Comparison of ENCODE assay signal across 9 cellular contexts in genomic region chr16:59210955-59211541, GRCh38.
DNase-seq lines count a peak whose midpoint lies in the region; ATAC-seq and TF ChIP-seq lines count a peak whose summit lies in the region.
"Had no signal": no experiment of that assay in that cellular context is flagged by ENCODE, and none has a peak within 500 bp of the region (broad histone marks: within the 10 kb centered on the region; RNA-seq: fewer than 3 reads in every experiment).

No MANE protein-coding gene starts in this region.

- POLR2A ChIA-PET in SK-N-SH (lab: Yijun Ruan, JAX) = no interaction called here

- CTCF ChIA-PET in SK-N-SH (lab: Yijun Ruan, JAX) = no interaction called here

- no peaks in the 10 kb centered on the region for H3K4me1 Mint-ChIP-seq in stimulated activated naive CD8-positive, alpha-beta T cell treated with anti-CD3 and anti-CD28 coated beads, Interleukin-15, amount 100 ng/mL, for 72 hours

- no peaks in the 10 kb centered on the region for H3K9me3 ChIP-seq in HUES48 (ENCODE audit: control insufficient read depth, insufficient read depth, low read length)
- no peaks in the 10 kb centered on the region for H3K9me3 ChIP-seq in ectodermal cell (ENCODE audit: control insufficient read depth, low read length)
- H3K9me3 ChIP-seq in SK-N-SH = no peaks in the 10 kb centered on the region

- H3K36me3 ChIP-seq in HUES48 (ENCODE audit: control insufficient read depth, insufficient read depth, low read length) (no peaks in the 10 kb centered on the region), ectodermal cell (ENCODE audit: control insufficient read depth, insufficient read depth, low read length) (no peaks in the 10 kb centered on the region), SK-N-SH (replicated peaks in 1 of 2; ENCODE audit: control insufficient read depth in 1 of 2, insufficient read depth in 2 of 2, low read length in 1 of 2) (no peaks in the 10 kb centered on the region)

- TF ChIP-seq CTCF in SK-N-SH (IDR thresholded peaks at IDR 0.05) = no peak

- 17 to 19% methylated on average over 7 of the region's 7 CpGs for WGBS in ectodermal cell, 2 experiments
- 16% methylated on average over 7 of the region's 7 CpGs for WGBS in SK-N-SH (ENCODE audit: low lambda C conversion rate)

- H4K20me1 ChIP-seq in SK-N-SH (ENCODE audit: insufficient read depth) = no peaks in the 10 kb centered on the region

- no peaks in the 10 kb centered on the region for H3K9me2 ChIP-seq in SK-N-SH

- no peak for TF ChIP-seq RAD21 in SK-N-SH (IDR thresholded peaks at IDR 0.05; ENCODE audit: low read length)

- H3K4me3 ChIP-seq in HUES48 (ENCODE audit: low read depth, low read length) (no peak overlapping the region; the same call in 1 of the 2 replicates), ectodermal cell (ENCODE audit: insufficient read depth, low read depth, low read length) (no peak overlapping the region), SK-N-SH (ENCODE audit: low read depth in 2 of 2, low read length in 1 of 2) (no peak overlapping the region)

- H2AFZ ChIP-seq in SK-N-SH (ENCODE audit: low read depth) = no peak overlapping the region

- H3K27me3 Mint-ChIP-seq in stimulated activated naive CD8-positive, alpha-beta T cell treated with anti-CD3 and anti-CD28 coated beads, Interleukin-15, amount 100 ng/mL, for 72 hours = no peaks in the 10 kb centered on the region

- TF ChIP-seq EP300 in SK-N-SH (IDR thresholded peaks at IDR 0.05; ENCODE audit: borderline replicate concordance in 1 of 2, low read depth in 1 of 2, low read length in 1 of 2) = no peak

- DNase-seq in left kidney (ENCODE audit: low read depth, low spot score) (peak; percentile 83), smooth muscle cell of the brain vasculature (ENCODE audit: low read depth, low spot score) (peak; percentile 37), SK-N-SH (no peak)
- no peak for DNase-seq in activated CD8-positive, alpha-beta memory T cell treated with anti-CD3 and anti-CD28 coated beads, Interleukin-2, amount 50 U/mL, for 48 hours
- DNase-seq in stimulated activated naive CD8-positive, alpha-beta T cell treated with anti-CD3 and anti-CD28 coated beads, Interleukin-15, amount 100 ng/mL, for 72 hours = no peak
- DNase-seq in activated T-cell treated with anti-CD3 and anti-CD28 coated beads, Interleukin-2, amount 50 U/mL, for 1 hour = no peak
- DNase-seq: NCI-H146 had no signal

- no peak for ATAC-seq in stimulated activated naive CD8-positive, alpha-beta T cell treated with anti-CD3 and anti-CD28 coated beads, Interleukin-15, amount 100 ng/mL, for 72 hours

- no peak overlapping the region for H3K27ac Mint-ChIP-seq in stimulated activated naive CD8-positive, alpha-beta T cell treated with anti-CD3 and anti-CD28 coated beads, Interleukin-15, amount 100 ng/mL, for 72 hours

- no peaks in the 10 kb centered on the region for H3K9me3 Mint-ChIP-seq in stimulated activated naive CD8-positive, alpha-beta T cell treated with anti-CD3 and anti-CD28 coated beads, Interleukin-15, amount 100 ng/mL, for 72 hours

- H3K79me2 ChIP-seq in SK-N-SH (ENCODE audit: insufficient read depth) = no peaks in the 10 kb centered on the region

- H3K9ac ChIP-seq in HUES48 (ENCODE audit: low read depth, low read length) (peak overlapping the region; percentile 12; the same call in 1 of the 2 replicates), SK-N-SH (no peak overlapping the region)

- H3K4me1 ChIP-seq in HUES48 (ENCODE audit: control insufficient read depth, insufficient read depth, low read length) (peaks cover 24% of the 10 kb centered on the region), ectodermal cell (ENCODE audit: control insufficient read depth, insufficient read depth, low read length) (peaks cover 10% of the 10 kb centered on the region), SK-N-SH (ENCODE audit: control insufficient read depth in 1 of 2, insufficient read depth in 2 of 2, low read depth in 1 of 2, low read length in 1 of 2) (no peaks in the 10 kb centered on the region)

- no peaks in the 10 kb centered on the region for H3K27me3 ChIP-seq in HUES48 (ENCODE audit: control insufficient read depth, insufficient read depth, low read length)
- H3K27me3 ChIP-seq in ectodermal cell (ENCODE audit: control insufficient read depth, insufficient read depth, low read length, poor library complexity, severe bottlenecking) = no peaks in the 10 kb centered on the region
- H3K27me3 ChIP-seq in SK-N-SH (ENCODE audit: insufficient read depth) = no peaks in the 10 kb centered on the region

- no peaks in the 10 kb centered on the region for H3F3A ChIP-seq in SK-N-SH (replicated peaks; ENCODE audit: insufficient read depth)

- H3K4me2 ChIP-seq in SK-N-SH = no peak overlapping the region

- H3K27ac ChIP-seq in HUES48 (ENCODE audit: low read depth, low read length) (peak overlapping the region; percentile 79), ectodermal cell (ENCODE audit: insufficient read depth, low read depth, low read length, poor library complexity, severe bottlenecking) (peak overlapping the region; percentile 13), SK-N-SH (ENCODE audit: low read depth in 2 of 2, low read length in 1 of 2) (no peak overlapping the region)

- H3K4me3 Mint-ChIP-seq in stimulated activated naive CD8-positive, alpha-beta T cell treated with anti-CD3 and anti-CD28 coated beads, Interleukin-15, amount 100 ng/mL, for 72 hours = no peak overlapping the region

TF ChIP-seq in SK-N-SH, 30 proteins besides CTCF, POLR2A, EP300 and RAD21 (continues in another document):
- TF ChIP-seq, protein P1, sequence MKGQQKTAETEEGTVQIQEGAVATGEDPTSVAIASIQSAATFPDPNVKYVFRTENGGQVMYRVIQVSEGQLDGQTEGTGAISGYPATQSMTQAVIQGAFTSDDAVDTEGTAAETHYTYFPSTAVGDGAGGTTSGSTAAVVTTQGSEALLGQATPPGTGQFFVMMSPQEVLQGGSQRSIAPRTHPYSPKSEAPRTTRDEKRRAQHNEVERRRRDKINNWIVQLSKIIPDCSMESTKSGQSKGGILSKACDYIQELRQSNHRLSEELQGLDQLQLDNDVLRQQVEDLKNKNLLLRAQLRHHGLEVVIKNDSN (IDR thresholded peaks at IDR 0.05; ENCODE audit: borderline replicate concordance, low read depth) = no peak
- TF ChIP-seq YY1 (IDR thresholded peaks at IDR 0.05; ENCODE audit: low read depth) = no peak
- TF ChIP-seq USF2 (IDR thresholded peaks at IDR 0.05; ENCODE audit: borderline replicate concordance, low read depth, low read length) = no peak
- TF ChIP-seq MEF2A (IDR thresholded peaks at IDR 0.05; ENCODE audit: borderline replicate concordance, low read depth) = no peak
- TF ChIP-seq, protein P2, sequence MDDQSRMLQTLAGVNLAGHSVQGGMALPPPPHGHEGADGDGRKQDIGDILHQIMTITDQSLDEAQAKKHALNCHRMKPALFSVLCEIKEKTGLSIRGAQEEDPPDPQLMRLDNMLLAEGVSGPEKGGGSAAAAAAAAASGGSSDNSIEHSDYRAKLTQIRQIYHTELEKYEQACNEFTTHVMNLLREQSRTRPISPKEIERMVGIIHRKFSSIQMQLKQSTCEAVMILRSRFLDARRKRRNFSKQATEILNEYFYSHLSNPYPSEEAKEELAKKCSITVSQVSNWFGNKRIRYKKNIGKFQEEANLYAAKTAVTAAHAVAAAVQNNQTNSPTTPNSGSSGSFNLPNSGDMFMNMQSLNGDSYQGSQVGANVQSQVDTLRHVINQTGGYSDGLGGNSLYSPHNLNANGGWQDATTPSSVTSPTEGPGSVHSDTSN (IDR thresholded peaks at IDR 0.05) = no peak
- TF ChIP-seq SMC3 (IDR thresholded peaks at IDR 0.05; ENCODE audit: low read depth, low read length) = no peak
- TF ChIP-seq FOXJ3 (CRISPR knock-in tag; IDR thresholded peaks at IDR 0.05) = no peak
- no peak for TF ChIP-seq TEAD4 (IDR thresholded peaks at IDR 0.05; ENCODE audit: borderline replicate concordance, insufficient read depth)
- TF ChIP-seq, protein P3, sequence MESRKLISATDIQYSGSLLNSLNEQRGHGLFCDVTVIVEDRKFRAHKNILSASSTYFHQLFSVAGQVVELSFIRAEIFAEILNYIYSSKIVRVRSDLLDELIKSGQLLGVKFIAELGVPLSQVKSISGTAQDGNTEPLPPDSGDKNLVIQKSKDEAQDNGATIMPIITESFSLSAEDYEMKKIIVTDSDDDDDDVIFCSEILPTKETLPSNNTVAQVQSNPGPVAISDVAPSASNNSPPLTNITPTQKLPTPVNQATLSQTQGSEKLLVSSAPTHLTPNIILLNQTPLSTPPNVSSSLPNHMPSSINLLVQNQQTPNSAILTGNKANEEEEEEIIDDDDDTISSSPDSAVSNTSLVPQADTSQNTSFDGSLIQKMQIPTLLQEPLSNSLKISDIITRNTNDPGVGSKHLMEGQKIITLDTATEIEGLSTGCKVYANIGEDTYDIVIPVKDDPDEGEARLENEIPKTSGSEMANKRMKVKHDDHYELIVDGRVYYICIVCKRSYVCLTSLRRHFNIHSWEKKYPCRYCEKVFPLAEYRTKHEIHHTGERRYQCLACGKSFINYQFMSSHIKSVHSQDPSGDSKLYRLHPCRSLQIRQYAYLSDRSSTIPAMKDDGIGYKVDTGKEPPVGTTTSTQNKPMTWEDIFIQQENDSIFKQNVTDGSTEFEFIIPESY (IDR thresholded peaks at IDR 0.05; ENCODE audit: borderline replicate concordance, low read depth) = no peak
- no peak for TF ChIP-seq NRF1 (IDR thresholded peaks at IDR 0.05; ENCODE audit: low read depth, low read length)
- no peak for TF ChIP-seq GATA2 (CRISPR knock-in tag; IDR thresholded peaks at IDR 0.05)
- no peak for TF ChIP-seq JUND (IDR thresholded peaks at IDR 0.05)
- no peak for TF ChIP-seq TCF12 (IDR thresholded peaks at IDR 0.05)
- TF ChIP-seq FOXM1 (IDR thresholded peaks at IDR 0.05; ENCODE audit: low read depth) = no peak

Comparison
In these comparisons a context has a peak if more than half of its experiments do, and no peak if none do; other contexts are left out.
1. H3K27ac ChIP-seq: peak in HUES48 (single experiment) and ectodermal cell (single experiment); none in SK-N-SH (0 of 2).
2. DNase-seq: peak in left kidney (single experiment) and smooth muscle cell of the brain vasculature (single experiment); none in activated CD8-positive, alpha-beta memory T cell treated with anti-CD3 and anti-CD28 coated beads, Interleukin-2, amount 50 U/mL, for 48 hours (single experiment), stimulated activated naive CD8-positive, alpha-beta T cell treated with anti-CD3 and anti-CD28 coated beads, Interleukin-15, amount 100 ng/mL, for 72 hours (0 of 2), activated T-cell treated with anti-CD3 and anti-CD28 coated beads, Interleukin-2, amount 50 U/mL, for 1 hour (single experiment) and SK-N-SH (single experiment).